ENCODE assay signal across 24 cellular contexts in genomic region chr9:127292415-127292814, GRCh38.
"Had no signal": no experiment of that assay in that cellular context is flagged by ENCODE, and none has a peak within 500 bp of the region (broad histone marks: within the 10 kb centered on the region; RNA-seq: fewer than 3 reads in every experiment).

No MANE protein-coding gene starts in this region.

- H3K4me1 ChIP-seq: lower lobe of right lung, testis, upper lobe of right lung had no signal

- H3K36me3 ChIP-seq: lower lobe of right lung, pancreas, prostate gland, thyroid gland, upper lobe of right lung had no signal

- H3K27ac ChIP-seq: hepatocyte, lower lobe of right lung, testis, thyroid gland, upper lobe of right lung had no signal

- ATAC-seq: lower lobe of right lung; naive thymus-derived CD8-positive, alpha-beta T cell; stimulated activated effector memory CD8-positive, alpha-beta T cell treated with anti-CD3 and anti-CD28 coated beads, Interleukin-12 subunit alpha, Interleukin-12 subunit beta, amount 100 ng/mL, for 72 hours; upper lobe of right lung had no signal

- H3K27me3 ChIP-seq: heart right ventricle, hepatocyte, pancreas, testis, thyroid gland, upper lobe of right lung had no signal

- H3K4me3 ChIP-seq: heart right ventricle, hepatocyte, lower lobe of right lung, pancreas, prostate gland, skin epidermis, testis, thyroid gland, upper lobe of right lung had no signal

- DNase-seq: heart right ventricle; islet precursor cell; lower lobe of right lung; mammary epithelial cell; mesenchymal stem cell; naive thymus-derived CD8-positive, alpha-beta T cell; nucleus accumbens; pancreas; posterior cingulate gyrus; retina; stimulated activated CD4-positive, alpha-beta T cell treated with anti-CD3 and anti-CD28 coated beads, Interleukin-12 subunit alpha, Interleukin-12 subunit beta, amount 100 ng/mL, for 4 hours; stimulated activated CD4-positive, alpha-beta T cell treated with anti-CD3 and anti-CD28 coated beads, Interleukin-15, amount 100 ng/mL, for 24 hours; stimulated activated CD4-positive, alpha-beta T cell treated with anti-CD3 and anti-CD28 coated beads, Interleukin-2, amount 100 ng/mL, for 24 hours; stimulated activated CD4-positive, alpha-beta T cell treated with anti-CD3 and anti-CD28 coated beads, Interleukin-4, amount 100 ng/mL, for 24 hours; stimulated activated naive CD4-positive, alpha-beta T cell; substantia nigra; testis; thyroid gland; trophoblast cell; upper lobe of right lung had no signal

- H3K9me3 ChIP-seq: heart right ventricle, lower lobe of right lung, pancreas, prostate gland, testis, thyroid gland, upper lobe of right lung had no signal
